Comparison of ENCODE assay signal across 8 cellular contexts in the genomic region with DNA sequence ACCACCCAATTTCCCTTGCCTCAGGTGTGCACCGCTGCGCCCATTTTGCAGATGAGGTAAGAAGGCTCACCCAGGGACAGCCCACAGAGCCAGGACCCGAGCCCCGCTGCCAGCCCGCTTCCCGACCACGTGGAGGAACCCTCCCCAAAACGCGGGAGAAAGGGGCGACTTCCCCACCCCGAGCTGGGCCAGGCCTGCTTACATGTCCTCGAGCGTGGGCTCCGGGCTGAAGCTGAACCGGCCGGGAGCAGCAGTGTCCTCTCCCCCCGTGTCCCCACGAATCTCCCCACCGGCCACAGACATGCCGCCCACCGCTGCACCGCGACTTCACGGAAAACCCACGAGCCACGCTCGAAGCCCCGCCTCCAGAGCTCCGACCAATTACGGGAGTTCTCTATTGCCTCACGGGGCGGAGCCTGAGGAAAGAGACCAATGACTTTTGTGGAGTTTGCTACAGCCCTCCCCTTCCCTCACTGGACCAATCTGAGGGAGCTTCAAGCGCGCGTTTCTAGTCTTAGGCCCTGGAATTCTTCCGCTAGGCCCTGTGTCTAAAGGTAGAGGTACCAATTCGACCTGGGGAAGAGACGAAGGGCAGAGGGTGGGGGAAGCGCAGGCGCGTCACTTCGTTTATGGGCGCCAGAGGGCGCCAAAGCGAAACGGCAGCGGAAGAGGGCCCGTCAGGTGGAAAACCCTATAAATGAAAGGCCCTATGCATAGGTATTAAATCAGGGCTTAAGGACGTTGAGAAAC. TPM values are rescaled to one million over a fixed set of nuclear protein-coding genes. Genes with fewer than 3 reads are reported as not detected.
DNase-seq lines count a peak whose midpoint lies in the region; ATAC-seq lines count a peak whose summit lies in the region.

A gene (minus strand): TSS at position 353 of the 750 bp plus-strand sequence. CDS start 50 bp downstream, at position 303.

- ATAC-seq in GM19324 (IDR thresholded peaks at IDR 0.05; ENCODE audit: low FRiP score, unreplicated experiment): peak; percentile 96
- peak; percentile 95 for ATAC-seq in HG03469 (IDR thresholded peaks at IDR 0.05; ENCODE audit: unreplicated experiment)
- ATAC-seq in left lobe of liver: peak; percentile 97

- peaks cover 27% of the 10 kb centered on the region for H3K4me1 Mint-ChIP-seq in activated CD4-positive, alpha-beta T cell treated with anti-CD3 and anti-CD28 coated beads, Interleukin-2, amount 10 ng/mL, durations not matched to agents 24 days and 14 days

- H3K9me3 Mint-ChIP-seq in activated CD4-positive, alpha-beta T cell treated with anti-CD3 and anti-CD28 coated beads, Interleukin-2, amount 10 ng/mL, durations not matched to agents 24 days and 14 days: no peaks in the 10 kb centered on the region

- H3K4me3 Mint-ChIP-seq in activated CD4-positive, alpha-beta T cell treated with anti-CD3 and anti-CD28 coated beads, Interleukin-2, amount 10 ng/mL, durations not matched to agents 24 days and 14 days: no peak within 1 kb of the TSS

- H3K36me3 Mint-ChIP-seq in activated CD4-positive, alpha-beta T cell treated with anti-CD3 and anti-CD28 coated beads, Interleukin-2, amount 10 ng/mL, durations not matched to agents 24 days and 14 days (ENCODE audit: low read depth): peaks cover 32% of the 10 kb centered on the region

- DNase-seq in C1 segment of cervical spinal cord (lab: John Stamatoyannopoulos, UW) (peak; percentile 31 to 99 (median 86)), NCI-H526 (lab: John Stamatoyannopoulos, UW) (peak; percentile 99), dedifferentiated amniotic fluid mesenchymal stem cell (ENCODE audit: extremely low spot score) (peak; percentile 98), left lobe of liver (ENCODE audit: low spot score) (peak; percentile 96)
- peak; percentile 99 for DNase-seq in activated CD4-positive, alpha-beta T cell treated with anti-CD3 and anti-CD28 coated beads, Interleukin-2, amount 10 ng/mL, durations not matched to agents 24 days and 14 days
- peak; percentile 97 for DNase-seq in stimulated activated CD4-positive, alpha-beta T cell treated with anti-CD3 and anti-CD28 coated beads, Interleukin-2, amount 100 ng/mL, for 4 hours (ENCODE audit: low read depth)

- no peak within 1 kb of the TSS for H3K27ac Mint-ChIP-seq in activated CD4-positive, alpha-beta T cell treated with anti-CD3 and anti-CD28 coated beads, Interleukin-2, amount 10 ng/mL, durations not matched to agents 24 days and 14 days

- intact Hi-C loops in activated CD4-positive, alpha-beta T cell treated with anti-CD3 and anti-CD28 coated beads, Interleukin-2, amount 10 ng/mL, durations not matched to agents 24 days and 14 days (cut with micrococcal nuclease): loop anchor here (1.0 to 5.0 kb wide), 9 partner anchors 15 to 198 kb away; a partner anchor contains a TSS

- no peaks in the 10 kb centered on the region for H3K27me3 Mint-ChIP-seq in activated CD4-positive, alpha-beta T cell treated with anti-CD3 and anti-CD28 coated beads, Interleukin-2, amount 10 ng/mL, durations not matched to agents 24 days and 14 days

RNA-seq across cellular contexts. Expression of the gene that starts here (rescaled TPM):
- total RNA-seq in activated CD4-positive, alpha-beta T cell treated with anti-CD3 and anti-CD28 coated beads, Interleukin-2, amount 10 ng/mL, durations not matched to agents 24 days and 14 days: 167 and 176 TPM in 2 replicates
- total RNA-seq in left lobe of liver: 11.1 TPM

Comparison
In these comparisons a context has a peak if more than half of its experiments do, and no peak if none do; other contexts are left out.
1. Peak in every context shown above with its lines: DNase-seq and ATAC-seq.
2. RNA of the gene that starts here (total RNA-seq): 167 to 176 TPM in activated CD4-positive, alpha-beta T cell treated with anti-CD3 and anti-CD28 coated beads, Interleukin-2, amount 10 ng/mL, durations not matched to agents 24 days and 14 days; 11.1 TPM in left lobe of liver (single experiment); every median in the first group is over 10 times any median in the second.